Comparison of ENCODE assay signal across 7 cellular contexts in the genomic region with DNA sequence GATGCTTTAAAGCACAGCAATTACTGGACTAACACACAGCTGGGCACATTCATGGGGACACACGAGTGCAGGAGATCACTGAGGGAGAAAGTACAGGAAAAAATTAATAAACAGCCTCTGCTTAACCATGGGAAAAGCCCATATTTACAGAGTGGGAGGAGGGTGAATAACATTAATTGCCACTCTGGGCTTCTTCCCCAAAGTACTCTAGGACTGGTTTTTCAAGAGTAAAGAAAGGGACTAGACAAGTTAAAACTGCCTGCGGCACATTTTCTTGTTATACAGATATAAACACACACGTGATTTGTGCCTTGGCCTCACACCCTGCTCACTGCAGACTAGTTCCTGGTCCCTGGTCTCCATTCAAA.
DNase-seq lines count a peak whose midpoint lies in the region; ATAC-seq, FAIRE-seq and TF ChIP-seq lines count a peak whose summit lies in the region.

No MANE protein-coding gene starts in this region.

- TF ChIP-seq POLR2A in Peyer's patch (IDR thresholded peaks at IDR 0.05), result no peak

- H3K9ac ChIP-seq in mucosa of rectum (ENCODE audit: low read depth in 1 of 2, low read length in 2 of 2), result peak overlapping the region; percentile 47 to 49

- H3K36me3 ChIP-seq in Peyer's patch, result no peaks in the 10 kb centered on the region
- no peaks in the 10 kb centered on the region for H3K36me3 ChIP-seq in mucosa of rectum (ENCODE audit: control insufficient read depth in 2 of 2, insufficient read depth in 2 of 2, low read length in 2 of 2)

- H3K4me3 ChIP-seq in Peyer's patch (peak overlapping the region in 1 of 4 donors; percentile 18), mucosa of rectum (ENCODE audit: low read length in 2 of 2) (peak overlapping the region; percentile 33 to 70)

- TF ChIP-seq CTCF in Peyer's patch (IDR thresholded peaks at IDR 0.05), result no peak

- DNase-seq in Peyer's patch (no peak), SHP77 (lab: John Stamatoyannopoulos, UW) (no peak), HTR-8/SVneo (ENCODE audit: insufficient read length, low spot score) (no peak), cerebellum (ENCODE audit: low spot score) (no peak)

- H3K4me1 ChIP-seq in Peyer's patch (no peaks in the 10 kb centered on the region), mucosa of rectum (ENCODE audit: control insufficient read depth in 2 of 2, insufficient read depth in 2 of 2, low read length in 2 of 2) (peaks cover 2 to 6% of the 10 kb centered on the region in 2 donors)

- ATAC-seq in GM19395 (IDR thresholded peaks at IDR 0.05; ENCODE audit: unreplicated experiment) (peak; percentile 24), HG03045 (IDR thresholded peaks at IDR 0.05; ENCODE audit: unreplicated experiment) (peak; percentile 12)

- no peaks in the 10 kb centered on the region for H3K9me3 ChIP-seq in Peyer's patch
- H3K9me3 ChIP-seq in mucosa of rectum (ENCODE audit: control insufficient read depth in 2 of 2, low read length in 2 of 2), result no peaks in the 10 kb centered on the region

- FAIRE-seq in HTR-8/SVneo (lab: Jason Lieb, UNC), result no peak

- peak overlapping the region in 3 of 4 donors; percentile 32 to 61 (median 39) for H3K27ac ChIP-seq in Peyer's patch
- H3K27ac ChIP-seq in mucosa of rectum (ENCODE audit: low read depth in 2 of 2, low read length in 2 of 2), result peak overlapping the region; percentile 88 to 94

- H3K27me3 ChIP-seq in Peyer's patch (no peaks in the 10 kb centered on the region), mucosa of rectum (ENCODE audit: control insufficient read depth in 2 of 2, insufficient read depth in 2 of 2, low read length in 2 of 2) (no peaks in the 10 kb centered on the region)
